1 cellular context compared by ENCODE assay signal in the genomic region with DNA sequence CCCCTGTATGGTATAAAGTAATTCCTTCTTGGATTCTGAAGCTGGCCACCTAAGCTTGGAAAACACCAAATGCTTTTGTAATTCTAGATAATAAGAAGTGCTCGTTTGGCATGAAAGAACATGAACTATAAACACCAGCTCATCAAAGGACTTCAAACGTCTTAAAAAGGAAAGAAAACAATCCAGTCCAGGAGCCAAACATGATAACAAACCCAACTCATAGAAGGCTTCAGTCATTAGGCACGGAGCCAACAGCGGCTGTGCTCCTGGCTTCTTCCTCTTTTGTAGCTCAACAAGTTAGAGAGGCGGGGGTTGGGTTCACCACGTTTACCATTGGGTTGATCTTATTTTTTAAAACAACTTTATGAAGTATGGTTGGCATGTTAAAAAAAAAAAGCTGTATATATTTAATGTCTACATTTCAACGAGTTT.
TF ChIP-seq lines count a peak whose summit lies in the region.

No MANE protein-coding gene starts in this region.

TF ChIP-seq in HCT116, 20 proteins besides CTCF, POLR2A, EP300 and RAD21 (continued from another document):
- TF ChIP-seq, protein P1, sequence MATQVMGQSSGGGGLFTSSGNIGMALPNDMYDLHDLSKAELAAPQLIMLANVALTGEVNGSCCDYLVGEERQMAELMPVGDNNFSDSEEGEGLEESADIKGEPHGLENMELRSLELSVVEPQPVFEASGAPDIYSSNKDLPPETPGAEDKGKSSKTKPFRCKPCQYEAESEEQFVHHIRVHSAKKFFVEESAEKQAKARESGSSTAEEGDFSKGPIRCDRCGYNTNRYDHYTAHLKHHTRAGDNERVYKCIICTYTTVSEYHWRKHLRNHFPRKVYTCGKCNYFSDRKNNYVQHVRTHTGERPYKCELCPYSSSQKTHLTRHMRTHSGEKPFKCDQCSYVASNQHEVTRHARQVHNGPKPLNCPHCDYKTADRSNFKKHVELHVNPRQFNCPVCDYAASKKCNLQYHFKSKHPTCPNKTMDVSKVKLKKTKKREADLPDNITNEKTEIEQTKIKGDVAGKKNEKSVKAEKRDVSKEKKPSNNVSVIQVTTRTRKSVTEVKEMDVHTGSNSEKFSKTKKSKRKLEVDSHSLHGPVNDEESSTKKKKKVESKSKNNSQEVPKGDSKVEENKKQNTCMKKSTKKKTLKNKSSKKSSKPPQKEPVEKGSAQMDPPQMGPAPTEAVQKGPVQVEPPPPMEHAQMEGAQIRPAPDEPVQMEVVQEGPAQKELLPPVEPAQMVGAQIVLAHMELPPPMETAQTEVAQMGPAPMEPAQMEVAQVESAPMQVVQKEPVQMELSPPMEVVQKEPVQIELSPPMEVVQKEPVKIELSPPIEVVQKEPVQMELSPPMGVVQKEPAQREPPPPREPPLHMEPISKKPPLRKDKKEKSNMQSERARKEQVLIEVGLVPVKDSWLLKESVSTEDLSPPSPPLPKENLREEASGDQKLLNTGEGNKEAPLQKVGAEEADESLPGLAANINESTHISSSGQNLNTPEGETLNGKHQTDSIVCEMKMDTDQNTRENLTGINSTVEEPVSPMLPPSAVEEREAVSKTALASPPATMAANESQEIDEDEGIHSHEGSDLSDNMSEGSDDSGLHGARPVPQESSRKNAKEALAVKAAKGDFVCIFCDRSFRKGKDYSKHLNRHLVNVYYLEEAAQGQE (IDR thresholded peaks at IDR 0.05; ENCODE audit: low read depth) = no peak
- TF ChIP-seq ZNF274 (IDR thresholded peaks at IDR 0.05; ENCODE audit: low read depth, low read length) (no peak), YY1 (IDR thresholded peaks at IDR 0.05; ENCODE audit: extremely low read depth, insufficient replicate concordance, low read depth, low read length) (no peak), CEBPB (IDR thresholded peaks at IDR 0.05; ENCODE audit: low read depth) (no peak; the same call in 1 of the 2 replicates), EZH2phosphoT487 (IDR thresholded peaks at IDR 0.05; ENCODE audit: borderline replicate concordance) (no peak), FOSL1 (IDR thresholded peaks at IDR 0.05; ENCODE audit: low read depth) (no peak; the same call in 1 of the 2 replicates), ELF1 (IDR thresholded peaks at IDR 0.05; ENCODE audit: borderline replicate concordance, low read depth) (no peak), CBX3 (IDR thresholded peaks at IDR 0.05; ENCODE audit: low read depth) (no peak), JUND (IDR thresholded peaks at IDR 0.05) (peak; percentile 55)
- TF ChIP-seq, protein P2, sequence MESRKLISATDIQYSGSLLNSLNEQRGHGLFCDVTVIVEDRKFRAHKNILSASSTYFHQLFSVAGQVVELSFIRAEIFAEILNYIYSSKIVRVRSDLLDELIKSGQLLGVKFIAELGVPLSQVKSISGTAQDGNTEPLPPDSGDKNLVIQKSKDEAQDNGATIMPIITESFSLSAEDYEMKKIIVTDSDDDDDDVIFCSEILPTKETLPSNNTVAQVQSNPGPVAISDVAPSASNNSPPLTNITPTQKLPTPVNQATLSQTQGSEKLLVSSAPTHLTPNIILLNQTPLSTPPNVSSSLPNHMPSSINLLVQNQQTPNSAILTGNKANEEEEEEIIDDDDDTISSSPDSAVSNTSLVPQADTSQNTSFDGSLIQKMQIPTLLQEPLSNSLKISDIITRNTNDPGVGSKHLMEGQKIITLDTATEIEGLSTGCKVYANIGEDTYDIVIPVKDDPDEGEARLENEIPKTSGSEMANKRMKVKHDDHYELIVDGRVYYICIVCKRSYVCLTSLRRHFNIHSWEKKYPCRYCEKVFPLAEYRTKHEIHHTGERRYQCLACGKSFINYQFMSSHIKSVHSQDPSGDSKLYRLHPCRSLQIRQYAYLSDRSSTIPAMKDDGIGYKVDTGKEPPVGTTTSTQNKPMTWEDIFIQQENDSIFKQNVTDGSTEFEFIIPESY (IDR thresholded peaks at IDR 0.05; ENCODE audit: extremely low read depth, insufficient replicate concordance, low read length) = no peak
- TF ChIP-seq, protein P3, sequence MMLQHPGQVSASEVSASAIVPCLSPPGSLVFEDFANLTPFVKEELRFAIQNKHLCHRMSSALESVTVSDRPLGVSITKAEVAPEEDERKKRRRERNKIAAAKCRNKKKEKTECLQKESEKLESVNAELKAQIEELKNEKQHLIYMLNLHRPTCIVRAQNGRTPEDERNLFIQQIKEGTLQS (IDR thresholded peaks at IDR 0.05) = no peak
- TF ChIP-seq, protein P4, sequence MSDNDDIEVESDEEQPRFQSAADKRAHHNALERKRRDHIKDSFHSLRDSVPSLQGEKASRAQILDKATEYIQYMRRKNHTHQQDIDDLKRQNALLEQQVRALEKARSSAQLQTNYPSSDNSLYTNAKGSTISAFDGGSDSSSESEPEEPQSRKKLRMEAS (IDR thresholded peaks at IDR 0.05) = no peak
